27 cellular contexts compared by ENCODE assay signal in the genomic region with DNA sequence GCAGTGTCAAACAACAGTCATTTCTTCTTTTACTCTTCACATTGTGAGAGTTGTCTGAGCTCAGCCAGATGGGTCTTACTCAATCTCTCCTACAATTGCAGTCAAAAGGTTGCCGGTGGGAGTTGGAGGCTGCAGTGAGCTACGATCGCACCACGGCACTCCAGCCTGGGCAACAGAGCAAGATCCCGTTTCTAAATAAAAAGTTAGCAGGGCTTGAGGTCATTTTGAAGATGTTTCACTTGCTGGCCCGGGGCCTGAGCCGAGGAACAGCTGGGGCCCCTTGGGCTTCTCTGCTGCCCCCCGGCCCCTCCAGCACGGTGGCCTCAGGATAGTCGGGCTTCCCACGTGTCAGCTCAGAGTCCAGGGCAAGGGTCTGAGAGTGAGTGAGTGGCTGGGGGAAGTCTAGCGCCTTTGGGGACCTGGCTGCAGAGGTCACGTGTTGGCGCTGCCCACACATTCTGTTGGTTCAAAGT. TPM values are rescaled to one million over a fixed set of nuclear protein-coding genes. Genes with fewer than 3 reads are reported as not detected.
"Had no signal": no experiment of that assay in that cellular context is flagged by ENCODE, and none has a peak within 500 bp of the region (broad histone marks: within the 10 kb centered on the region; RNA-seq: fewer than 3 reads in every experiment).

No MANE protein-coding gene starts in this region.

- H3K4me1 ChIP-seq: ascending aorta, suprapubic skin, tibial artery had no signal

- H3K36me3 ChIP-seq: adrenal gland, ascending aorta, brain microvascular endothelial cell, heart left ventricle, neutrophil, sigmoid colon, suprapubic skin had no signal

- H3K4me3 ChIP-seq: adrenal gland, ascending aorta, heart left ventricle, lung, sigmoid colon, smooth muscle cell, suprapubic skin, tibial artery had no signal

- H3K27me3 ChIP-seq: adrenal gland, ascending aorta, brain microvascular endothelial cell, heart left ventricle, neutrophil, sigmoid colon, suprapubic skin, tibial artery had no signal

- H3K27ac ChIP-seq: adrenal gland, ascending aorta, brain microvascular endothelial cell, neutrophil, suprapubic skin, tibial artery had no signal

- H3K9me3 ChIP-seq: adrenal gland, ascending aorta, neutrophil, sigmoid colon, suprapubic skin, tibial artery had no signal

- DNase-seq: activated CD4-positive, alpha-beta T cell treated with anti-CD3 and anti-CD28 coated beads for 36 hours; activated CD4-positive, CD25-positive, alpha-beta regulatory T cell; activated CD8-positive, alpha-beta T cell treated with anti-CD3 and anti-CD28 coated beads, Interleukin-2, amount 10 ng/mL, durations not matched to agents 7 days and 5 days; activated naive CD4-positive, alpha-beta T cell; activated naive CD8-positive, alpha-beta T cell treated with anti-CD3 and anti-CD28 coated beads for 36 hours; activated T-cell treated with anti-CD3 and anti-CD28 coated beads for 4 hours; activated T-cell treated with anti-CD3 and anti-CD28 coated beads, Interleukin-2, amount 50 U/mL, for 72 hours; adrenal gland; brain microvascular endothelial cell; caudate nucleus; cortex of kidney; effector memory CD8-positive, alpha-beta T cell; heart left ventricle; hypothalamus; mesendoderm; sigmoid colon; stimulated activated CD4-positive, alpha-beta T cell treated with anti-CD3 and anti-CD28 coated beads, Interleukin-15, amount 100 ng/mL, for 24 hours; stimulated activated CD4-positive, alpha-beta T cell treated with anti-CD3 and anti-CD28 coated beads, Interleukin-2, amount 100 ng/mL, for 24 hours; stimulated activated naive CD4-positive, alpha-beta T cell; T-helper 1 cell; tibial artery had no signal

- H3K4me2 ChIP-seq: smooth muscle cell had no signal

- ATAC-seq: activated CD4-positive, alpha-beta T cell treated with anti-CD3 and anti-CD28 coated beads for 36 hours; activated CD8-positive, alpha-beta T cell treated with anti-CD3 and anti-CD28 coated beads, Interleukin-2, amount 10 ng/mL, durations not matched to agents 7 days and 5 days; activated T-cell treated with anti-CD3 and anti-CD28 coated beads, Interleukin-2, amount 50 U/mL, for 72 hours; effector memory CD8-positive, alpha-beta T cell; heart left ventricle had no signal

- FAIRE-seq: endothelial cell of umbilical vein had no signal

RNA-seq across cellular contexts. Expression of gene GTF2IRD1, which starts 40.4 kb away (rescaled TPM):
- total RNA-seq: activated CD8-positive, alpha-beta T cell treated with anti-CD3 and anti-CD28 coated beads, Interleukin-2, amount 10 ng/mL, durations not matched to agents 7 days and 5 days had no signal
